ENCODE assay signal across 2 cellular contexts in the genomic region with DNA sequence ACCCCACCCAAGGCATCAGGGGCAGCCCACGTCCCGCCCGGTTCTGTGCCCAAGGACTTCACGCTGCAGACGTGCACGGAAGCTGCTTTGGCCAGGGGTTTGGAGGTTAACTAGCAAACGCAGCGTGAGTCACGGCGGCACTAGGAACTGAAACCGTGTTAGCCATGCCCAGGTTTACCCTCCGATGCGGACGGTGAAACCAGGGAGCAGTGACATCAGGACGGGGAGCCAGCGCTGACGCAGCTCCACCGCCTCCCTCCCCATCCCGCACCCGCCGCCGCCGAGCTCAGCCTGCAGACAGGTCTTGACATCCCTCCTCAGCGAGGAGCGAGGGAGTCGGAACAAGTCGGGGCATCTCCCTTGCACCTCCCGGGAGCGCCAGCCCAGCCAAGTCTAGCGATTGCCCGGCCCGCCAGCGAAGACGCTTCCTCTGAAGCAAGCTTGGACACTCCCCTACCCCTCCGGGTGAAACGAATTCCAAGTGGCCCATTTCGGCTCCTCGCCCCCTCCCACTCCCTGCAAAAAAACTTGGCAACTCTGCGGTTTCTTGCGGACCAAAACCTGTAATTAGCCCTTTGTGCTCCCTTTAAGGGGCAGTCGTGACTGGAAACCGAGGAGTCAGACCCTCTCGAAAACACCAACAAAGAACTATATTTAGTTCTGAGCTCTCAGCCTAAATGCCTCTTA.
A peak's percentile ranks its signal among the peaks of the same experiment; 100 is the strongest.
TF ChIP-seq lines count a peak whose summit lies in the region.

No MANE protein-coding gene starts in this region.

TF ChIP-seq in HCT116, 20 proteins besides CTCF, POLR2A, EP300 and RAD21:
- TF ChIP-seq, protein P1, sequence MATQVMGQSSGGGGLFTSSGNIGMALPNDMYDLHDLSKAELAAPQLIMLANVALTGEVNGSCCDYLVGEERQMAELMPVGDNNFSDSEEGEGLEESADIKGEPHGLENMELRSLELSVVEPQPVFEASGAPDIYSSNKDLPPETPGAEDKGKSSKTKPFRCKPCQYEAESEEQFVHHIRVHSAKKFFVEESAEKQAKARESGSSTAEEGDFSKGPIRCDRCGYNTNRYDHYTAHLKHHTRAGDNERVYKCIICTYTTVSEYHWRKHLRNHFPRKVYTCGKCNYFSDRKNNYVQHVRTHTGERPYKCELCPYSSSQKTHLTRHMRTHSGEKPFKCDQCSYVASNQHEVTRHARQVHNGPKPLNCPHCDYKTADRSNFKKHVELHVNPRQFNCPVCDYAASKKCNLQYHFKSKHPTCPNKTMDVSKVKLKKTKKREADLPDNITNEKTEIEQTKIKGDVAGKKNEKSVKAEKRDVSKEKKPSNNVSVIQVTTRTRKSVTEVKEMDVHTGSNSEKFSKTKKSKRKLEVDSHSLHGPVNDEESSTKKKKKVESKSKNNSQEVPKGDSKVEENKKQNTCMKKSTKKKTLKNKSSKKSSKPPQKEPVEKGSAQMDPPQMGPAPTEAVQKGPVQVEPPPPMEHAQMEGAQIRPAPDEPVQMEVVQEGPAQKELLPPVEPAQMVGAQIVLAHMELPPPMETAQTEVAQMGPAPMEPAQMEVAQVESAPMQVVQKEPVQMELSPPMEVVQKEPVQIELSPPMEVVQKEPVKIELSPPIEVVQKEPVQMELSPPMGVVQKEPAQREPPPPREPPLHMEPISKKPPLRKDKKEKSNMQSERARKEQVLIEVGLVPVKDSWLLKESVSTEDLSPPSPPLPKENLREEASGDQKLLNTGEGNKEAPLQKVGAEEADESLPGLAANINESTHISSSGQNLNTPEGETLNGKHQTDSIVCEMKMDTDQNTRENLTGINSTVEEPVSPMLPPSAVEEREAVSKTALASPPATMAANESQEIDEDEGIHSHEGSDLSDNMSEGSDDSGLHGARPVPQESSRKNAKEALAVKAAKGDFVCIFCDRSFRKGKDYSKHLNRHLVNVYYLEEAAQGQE (IDR thresholded peaks at IDR 0.05; ENCODE audit: low read depth) = no peak
- peak; percentile 58; the same call in 1 of the 2 replicates for TF ChIP-seq POLR2AphosphoS5 (IDR thresholded peaks at IDR 0.05; ENCODE audit: low read depth, low read length)

TF ChIP-seq in WTC11, 78 proteins besides CTCF, POLR2A, EP300 and RAD21 (continued from another document):
- TF ChIP-seq, protein P2, sequence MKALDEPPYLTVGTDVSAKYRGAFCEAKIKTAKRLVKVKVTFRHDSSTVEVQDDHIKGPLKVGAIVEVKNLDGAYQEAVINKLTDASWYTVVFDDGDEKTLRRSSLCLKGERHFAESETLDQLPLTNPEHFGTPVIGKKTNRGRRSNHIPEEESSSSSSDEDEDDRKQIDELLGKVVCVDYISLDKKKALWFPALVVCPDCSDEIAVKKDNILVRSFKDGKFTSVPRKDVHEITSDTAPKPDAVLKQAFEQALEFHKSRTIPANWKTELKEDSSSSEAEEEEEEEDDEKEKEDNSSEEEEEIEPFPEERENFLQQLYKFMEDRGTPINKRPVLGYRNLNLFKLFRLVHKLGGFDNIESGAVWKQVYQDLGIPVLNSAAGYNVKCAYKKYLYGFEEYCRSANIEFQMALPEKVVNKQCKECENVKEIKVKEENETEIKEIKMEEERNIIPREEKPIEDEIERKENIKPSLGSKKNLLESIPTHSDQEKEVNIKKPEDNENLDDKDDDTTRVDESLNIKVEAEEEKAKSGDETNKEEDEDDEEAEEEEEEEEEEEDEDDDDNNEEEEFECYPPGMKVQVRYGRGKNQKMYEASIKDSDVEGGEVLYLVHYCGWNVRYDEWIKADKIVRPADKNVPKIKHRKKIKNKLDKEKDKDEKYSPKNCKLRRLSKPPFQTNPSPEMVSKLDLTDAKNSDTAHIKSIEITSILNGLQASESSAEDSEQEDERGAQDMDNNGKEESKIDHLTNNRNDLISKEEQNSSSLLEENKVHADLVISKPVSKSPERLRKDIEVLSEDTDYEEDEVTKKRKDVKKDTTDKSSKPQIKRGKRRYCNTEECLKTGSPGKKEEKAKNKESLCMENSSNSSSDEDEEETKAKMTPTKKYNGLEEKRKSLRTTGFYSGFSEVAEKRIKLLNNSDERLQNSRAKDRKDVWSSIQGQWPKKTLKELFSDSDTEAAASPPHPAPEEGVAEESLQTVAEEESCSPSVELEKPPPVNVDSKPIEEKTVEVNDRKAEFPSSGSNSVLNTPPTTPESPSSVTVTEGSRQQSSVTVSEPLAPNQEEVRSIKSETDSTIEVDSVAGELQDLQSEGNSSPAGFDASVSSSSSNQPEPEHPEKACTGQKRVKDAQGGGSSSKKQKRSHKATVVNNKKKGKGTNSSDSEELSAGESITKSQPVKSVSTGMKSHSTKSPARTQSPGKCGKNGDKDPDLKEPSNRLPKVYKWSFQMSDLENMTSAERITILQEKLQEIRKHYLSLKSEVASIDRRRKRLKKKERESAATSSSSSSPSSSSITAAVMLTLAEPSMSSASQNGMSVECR (CRISPR knock-in tag; IDR thresholded peaks at IDR 0.05; ENCODE audit: borderline replicate concordance) = peak; percentile 21; the same call in 1 of the 2 replicates
- 0 out of 2 replicates have a peak, but pooled peaks have one; percentile 32 for TF ChIP-seq GABPB1 (CRISPR knock-in tag; IDR thresholded peaks at IDR 0.05)
- peak; percentile 84 for TF ChIP-seq FOXP1 (CRISPR knock-in tag; IDR thresholded peaks at IDR 0.05; ENCODE audit: borderline replicate concordance)
- TF ChIP-seq, protein P3, sequence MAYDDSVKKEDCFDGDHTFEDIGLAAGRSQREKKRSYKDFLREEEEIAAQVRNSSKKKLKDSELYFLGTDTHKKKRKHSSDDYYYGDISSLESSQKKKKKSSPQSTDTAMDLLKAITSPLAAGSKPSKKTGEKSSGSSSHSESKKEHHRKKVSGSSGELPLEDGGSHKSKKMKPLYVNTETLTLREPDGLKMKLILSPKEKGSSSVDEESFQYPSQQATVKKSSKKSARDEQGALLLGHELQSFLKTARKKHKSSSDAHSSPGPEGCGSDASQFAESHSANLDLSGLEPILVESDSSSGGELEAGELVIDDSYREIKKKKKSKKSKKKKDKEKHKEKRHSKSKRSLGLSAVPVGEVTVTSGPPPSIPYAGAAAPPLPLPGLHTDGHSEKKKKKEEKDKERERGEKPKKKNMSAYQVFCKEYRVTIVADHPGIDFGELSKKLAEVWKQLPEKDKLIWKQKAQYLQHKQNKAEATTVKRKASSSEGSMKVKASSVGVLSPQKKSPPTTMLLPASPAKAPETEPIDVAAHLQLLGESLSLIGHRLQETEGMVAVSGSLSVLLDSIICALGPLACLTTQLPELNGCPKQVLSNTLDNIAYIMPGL (CRISPR knock-in tag; IDR thresholded peaks at IDR 0.05) = no peak
- TF ChIP-seq KAT7 (CRISPR knock-in tag; IDR thresholded peaks at IDR 0.05; ENCODE audit: borderline replicate concordance) = peak; percentile 30; the same call in 1 of the 2 replicates
